In genomic region chr18:73778052-73778395, GRCh38 we compare ENCODE assay signal across 12 cellular contexts.
DNase-seq lines count a peak whose midpoint lies in the region; ATAC-seq and TF ChIP-seq lines count a peak whose summit lies in the region.
"Had no signal": no experiment of that assay in that cellular context is flagged by ENCODE, and none has a peak within 500 bp of the region (broad histone marks: within the 10 kb centered on the region; RNA-seq: fewer than 3 reads in every experiment).

No MANE protein-coding gene starts in this region.

- no peak overlapping the region for H2AFZ ChIP-seq in SK-N-SH (ENCODE audit: low read depth)

- H3K4me3 ChIP-seq in SK-N-SH (ENCODE audit: low read depth in 2 of 2, low read length in 1 of 2) = no peak overlapping the region
- H3K4me3 ChIP-seq: GM12878 had no signal

- H3K36me3 ChIP-seq in SK-N-SH (replicated peaks in 1 of 2; ENCODE audit: control insufficient read depth in 1 of 2, insufficient read depth in 2 of 2, low read length in 1 of 2) = no peaks in the 10 kb centered on the region
- H3K36me3 ChIP-seq: BE2C had no signal

- H3K4me2 ChIP-seq in SK-N-SH = no peak overlapping the region

- no peaks in the 10 kb centered on the region for H3K79me2 ChIP-seq in SK-N-SH (ENCODE audit: insufficient read depth)

- H3K27me3 Mint-ChIP-seq in natural killer cell treated with Interleukin-12 subunit alpha and Interleukin-12 subunit beta and Interleukin-15 and Interleukin-18, amount 100 ng/mL, for 72 hours = no peaks in the 10 kb centered on the region
- H3K27me3 Mint-ChIP-seq in CD14-positive monocyte (ENCODE audit: low read depth in 3 of 3) = peaks cover 0 to 3% (median 2%) of the 10 kb centered on the region in 3 donors

- no peak for ATAC-seq in activated CD4-positive, CD25-positive, alpha-beta regulatory T cell treated with anti-CD3 and anti-CD28 coated beads, Interleukin-2, amount 50 U/mL, for 24 hours
- ATAC-seq in natural killer cell treated with Interleukin-12 subunit alpha and Interleukin-12 subunit beta and Interleukin-15 and Interleukin-18, amount 100 ng/mL, for 72 hours = no peak
- ATAC-seq: GM12878, HepG2 had no signal

- H3F3A ChIP-seq in SK-N-SH (replicated peaks; ENCODE audit: insufficient read depth) = no peaks in the 10 kb centered on the region

- CTCF ChIA-PET in SK-N-SH (lab: Yijun Ruan, JAX) = no interaction called here

- H3K4me1 ChIP-seq in SK-N-SH (ENCODE audit: control insufficient read depth in 1 of 2, insufficient read depth in 2 of 2, low read depth in 1 of 2, low read length in 1 of 2) = no peaks in the 10 kb centered on the region; a peak in 1 of 4 replicates
- H3K4me1 ChIP-seq: BE2C had no signal

- H4K20me1 ChIP-seq in SK-N-SH (ENCODE audit: insufficient read depth) = no peaks in the 10 kb centered on the region

- intact Hi-C loops in head of caudate nucleus (cut with DNase I) = no loop called here
- intact Hi-C loops in CD14-positive monocyte (cut with micrococcal nuclease) = no loop called here

- peak overlapping the region; percentile 8 to 60; a peak in 2 of 4 replicates for H3K27ac ChIP-seq in SK-N-SH (ENCODE audit: low read depth in 2 of 2, low read length in 1 of 2)

- TF ChIP-seq EP300 in SK-N-SH (IDR thresholded peaks at IDR 0.05; ENCODE audit: borderline replicate concordance in 1 of 2, low read depth in 1 of 2, low read length in 1 of 2) = peak; percentile 29 to 71; a peak in 3 of 4 replicates

- no peak overlapping the region for H3K4me3 Mint-ChIP-seq in natural killer cell treated with Interleukin-12 subunit alpha and Interleukin-12 subunit beta and Interleukin-15 and Interleukin-18, amount 100 ng/mL, for 72 hours
- no peak overlapping the region for H3K4me3 Mint-ChIP-seq in CD14-positive monocyte

- H3K9me3 ChIP-seq in SK-N-SH = no peaks in the 10 kb centered on the region
- H3K9me3 ChIP-seq: BE2C had no signal

- H3K9me2 ChIP-seq in SK-N-SH = no peaks in the 10 kb centered on the region

- H3K36me3 Mint-ChIP-seq in natural killer cell treated with Interleukin-12 subunit alpha and Interleukin-12 subunit beta and Interleukin-15 and Interleukin-18, amount 100 ng/mL, for 72 hours = no peaks in the 10 kb centered on the region
- no peaks in the 10 kb centered on the region for H3K36me3 Mint-ChIP-seq in CD14-positive monocyte

- WGBS in SK-N-SH (ENCODE audit: low lambda C conversion rate) = 4% methylated on average over 2 of the region's 2 CpGs

- peak; percentile 18 for DNase-seq in GM03348 (ENCODE audit: low spot score)
- no peak for DNase-seq in SK-N-SH
- DNase-seq in fibroblast of peridontal ligament (ENCODE audit: extremely low read depth) = peak; percentile 47
- DNase-seq in head of caudate nucleus = no peak
- no peak for DNase-seq in natural killer cell treated with Interleukin-12 subunit alpha and Interleukin-12 subunit beta and Interleukin-15 and Interleukin-18, amount 100 ng/mL, for 72 hours (ENCODE audit: low spot score)
- no peak for DNase-seq in CD14-positive monocyte (ENCODE audit: low spot score)
- DNase-seq: BE2C, DMS53, H7 had no signal

- no peak for TF ChIP-seq RAD21 in SK-N-SH (IDR thresholded peaks at IDR 0.05; ENCODE audit: low read length)

- H3K27me3 ChIP-seq in SK-N-SH (ENCODE audit: insufficient read depth) = peaks cover 14% of the 10 kb centered on the region; the same call in 1 of the 2 replicates

- no peak for TF ChIP-seq CTCF in SK-N-SH (IDR thresholded peaks at IDR 0.05)
- no peak for TF ChIP-seq CTCF in CD14-positive monocyte (IDR thresholded peaks at IDR 0.05)

- H3K9me3 Mint-ChIP-seq in natural killer cell treated with Interleukin-12 subunit alpha and Interleukin-12 subunit beta and Interleukin-15 and Interleukin-18, amount 100 ng/mL, for 72 hours = peaks cover 7% of the 10 kb centered on the region
- H3K9me3 Mint-ChIP-seq in CD14-positive monocyte = peaks cover 0 to 5% (median 0%) of the 10 kb centered on the region in 7 donors

- H3K9ac ChIP-seq in SK-N-SH = no peak overlapping the region

- POLR2A ChIA-PET in SK-N-SH (lab: Yijun Ruan, JAX) = no interaction called here

- no peak overlapping the region for H3K27ac Mint-ChIP-seq in natural killer cell treated with Interleukin-12 subunit alpha and Interleukin-12 subunit beta and Interleukin-15 and Interleukin-18, amount 100 ng/mL, for 72 hours
- H3K27ac Mint-ChIP-seq in CD14-positive monocyte = no peak overlapping the region

- H3K4me1 Mint-ChIP-seq in natural killer cell treated with Interleukin-12 subunit alpha and Interleukin-12 subunit beta and Interleukin-15 and Interleukin-18, amount 100 ng/mL, for 72 hours (ENCODE audit: low read depth in 2 of 2) = no peaks in the 10 kb centered on the region
- peaks cover 3% of the 10 kb centered on the region for H3K4me1 Mint-ChIP-seq in CD14-positive monocyte

TF ChIP-seq in SK-N-SH, 30 proteins besides CTCF, POLR2A, EP300 and RAD21:
- TF ChIP-seq PBX3 (IDR thresholded peaks at IDR 0.05) (peak; percentile 46; the same call in 1 of the 2 replicates), GABPA (IDR thresholded peaks at IDR 0.05; ENCODE audit: low read depth) (no peak), FOSL2 (IDR thresholded peaks at IDR 0.05; ENCODE audit: borderline replicate concordance, low read depth) (0 out of 2 replicates have a peak, but pooled peaks have one; percentile 23), JUND (IDR thresholded peaks at IDR 0.05) (no peak; the same call in 1 of the 2 replicates), RXRA (IDR thresholded peaks at IDR 0.05; ENCODE audit: borderline replicate concordance, low read depth) (0 out of 2 replicates have a peak, but pooled peaks have one; percentile 18), NFIC (IDR thresholded peaks at IDR 0.05; ENCODE audit: borderline replicate concordance) (0 out of 2 replicates have a peak, but pooled peaks have one; percentile 9), FOXM1 (IDR thresholded peaks at IDR 0.05; ENCODE audit: low read depth) (no peak), TCF12 (IDR thresholded peaks at IDR 0.05) (peak; percentile 74), TEAD4 (IDR thresholded peaks at IDR 0.05; ENCODE audit: borderline replicate concordance, insufficient read depth) (no peak), ELF1 (IDR thresholded peaks at IDR 0.05) (no peak)
- TF ChIP-seq, protein P1, sequence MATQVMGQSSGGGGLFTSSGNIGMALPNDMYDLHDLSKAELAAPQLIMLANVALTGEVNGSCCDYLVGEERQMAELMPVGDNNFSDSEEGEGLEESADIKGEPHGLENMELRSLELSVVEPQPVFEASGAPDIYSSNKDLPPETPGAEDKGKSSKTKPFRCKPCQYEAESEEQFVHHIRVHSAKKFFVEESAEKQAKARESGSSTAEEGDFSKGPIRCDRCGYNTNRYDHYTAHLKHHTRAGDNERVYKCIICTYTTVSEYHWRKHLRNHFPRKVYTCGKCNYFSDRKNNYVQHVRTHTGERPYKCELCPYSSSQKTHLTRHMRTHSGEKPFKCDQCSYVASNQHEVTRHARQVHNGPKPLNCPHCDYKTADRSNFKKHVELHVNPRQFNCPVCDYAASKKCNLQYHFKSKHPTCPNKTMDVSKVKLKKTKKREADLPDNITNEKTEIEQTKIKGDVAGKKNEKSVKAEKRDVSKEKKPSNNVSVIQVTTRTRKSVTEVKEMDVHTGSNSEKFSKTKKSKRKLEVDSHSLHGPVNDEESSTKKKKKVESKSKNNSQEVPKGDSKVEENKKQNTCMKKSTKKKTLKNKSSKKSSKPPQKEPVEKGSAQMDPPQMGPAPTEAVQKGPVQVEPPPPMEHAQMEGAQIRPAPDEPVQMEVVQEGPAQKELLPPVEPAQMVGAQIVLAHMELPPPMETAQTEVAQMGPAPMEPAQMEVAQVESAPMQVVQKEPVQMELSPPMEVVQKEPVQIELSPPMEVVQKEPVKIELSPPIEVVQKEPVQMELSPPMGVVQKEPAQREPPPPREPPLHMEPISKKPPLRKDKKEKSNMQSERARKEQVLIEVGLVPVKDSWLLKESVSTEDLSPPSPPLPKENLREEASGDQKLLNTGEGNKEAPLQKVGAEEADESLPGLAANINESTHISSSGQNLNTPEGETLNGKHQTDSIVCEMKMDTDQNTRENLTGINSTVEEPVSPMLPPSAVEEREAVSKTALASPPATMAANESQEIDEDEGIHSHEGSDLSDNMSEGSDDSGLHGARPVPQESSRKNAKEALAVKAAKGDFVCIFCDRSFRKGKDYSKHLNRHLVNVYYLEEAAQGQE (IDR thresholded peaks at IDR 0.05; ENCODE audit: low read depth, low read length) = no peak
- TF ChIP-seq, protein P2, sequence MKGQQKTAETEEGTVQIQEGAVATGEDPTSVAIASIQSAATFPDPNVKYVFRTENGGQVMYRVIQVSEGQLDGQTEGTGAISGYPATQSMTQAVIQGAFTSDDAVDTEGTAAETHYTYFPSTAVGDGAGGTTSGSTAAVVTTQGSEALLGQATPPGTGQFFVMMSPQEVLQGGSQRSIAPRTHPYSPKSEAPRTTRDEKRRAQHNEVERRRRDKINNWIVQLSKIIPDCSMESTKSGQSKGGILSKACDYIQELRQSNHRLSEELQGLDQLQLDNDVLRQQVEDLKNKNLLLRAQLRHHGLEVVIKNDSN (IDR thresholded peaks at IDR 0.05; ENCODE audit: borderline replicate concordance, low read depth) = no peak

Comparison
In these comparisons a context has a peak if more than half of its experiments do, and no peak if none do; other contexts are left out.
1. DNase-seq: peak in GM03348 (single experiment) and fibroblast of peridontal ligament (single experiment); none in SK-N-SH (single experiment), head of caudate nucleus (0 of 42), natural killer cell treated with Interleukin-12 subunit alpha and Interleukin-12 subunit beta and Interleukin-15 and Interleukin-18, amount 100 ng/mL, for 72 hours (single experiment) and CD14-positive monocyte (single experiment).